In the genomic region with DNA sequence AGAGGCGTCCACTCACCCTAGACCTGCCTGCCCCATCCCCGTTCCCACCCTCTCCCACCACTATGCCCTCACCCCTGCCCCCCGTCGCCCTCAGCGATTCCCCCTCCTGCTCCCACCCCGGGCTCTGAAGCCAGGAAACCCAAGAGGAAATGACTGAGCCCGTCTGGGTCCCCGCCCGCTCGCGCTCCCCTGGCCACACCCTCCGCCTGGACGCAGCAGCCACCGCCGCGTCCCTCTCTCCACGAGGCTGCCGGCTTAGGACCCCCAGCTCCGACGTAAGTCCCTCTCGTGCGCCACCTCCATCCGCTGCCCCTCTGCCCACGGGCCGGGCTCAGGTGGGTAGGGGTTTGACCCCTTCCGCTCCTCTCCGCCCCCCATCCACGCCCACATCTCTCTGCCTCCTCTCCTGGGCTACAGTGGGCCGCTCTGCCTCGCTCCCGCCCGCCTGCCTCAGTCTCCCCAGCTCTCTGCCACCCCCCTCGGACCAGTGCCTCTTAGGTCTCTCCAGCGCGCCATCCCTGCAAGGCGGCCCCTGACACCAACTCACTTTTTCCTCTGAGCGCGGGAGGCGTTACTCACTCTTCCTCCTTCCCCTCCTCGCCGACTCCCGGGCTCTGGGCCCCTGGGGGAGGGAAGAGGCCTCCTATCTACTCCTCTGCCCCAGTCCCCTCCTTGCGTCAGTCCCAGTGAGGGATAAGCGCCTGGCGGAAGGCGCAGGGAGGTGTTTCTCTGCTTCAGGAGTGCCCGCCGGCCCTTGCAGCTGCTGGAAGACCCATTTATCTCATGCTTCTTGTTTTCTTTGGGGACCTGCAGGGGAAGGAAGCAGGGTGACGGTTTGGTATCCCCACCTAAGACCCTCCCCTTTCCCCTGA, we compare ENCODE assay signal across 8 cellular contexts. TPM values are rescaled to one million over a fixed set of nuclear protein-coding genes. Genes with fewer than 3 reads are reported as not detected.
DNase-seq lines count a peak whose midpoint lies in the region; ATAC-seq, FAIRE-seq and TF ChIP-seq lines count a peak whose summit lies in the region.

A gene with protein sequence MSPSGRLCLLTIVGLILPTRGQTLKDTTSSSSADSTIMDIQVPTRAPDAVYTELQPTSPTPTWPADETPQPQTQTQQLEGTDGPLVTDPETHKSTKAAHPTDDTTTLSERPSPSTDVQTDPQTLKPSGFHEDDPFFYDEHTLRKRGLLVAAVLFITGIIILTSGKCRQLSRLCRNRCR (plus strand): TSS at position 201 of the 872 bp plus-strand sequence. CDS start 816 bp downstream, outside the sequence.

- peaks cover 10 to 36% (median 33%) of the 10 kb centered on the region in 5 donors for H3K36me3 Mint-ChIP-seq in naive thymus-derived CD4-positive, alpha-beta T cell

- peaks cover 24% of the 10 kb centered on the region for H3K36me3 ChIP-seq in OCI-LY3 (replicated peaks; ENCODE audit: low read depth, low read length)
- peaks cover 16 to 40% (median 21%) of the 10 kb centered on the region in 3 experiments for H3K36me3 ChIP-seq in naive thymus-derived CD4-positive, alpha-beta T cell (ENCODE audit: control insufficient read depth in 2 of 3, insufficient read depth in 3 of 3, low read length in 3 of 3)

- H3K9ac ChIP-seq in OCI-LY3 (ENCODE audit: low read length), result peak within 1 kb of the TSS; percentile 86

- H3K9me3 Mint-ChIP-seq in naive thymus-derived CD4-positive, alpha-beta T cell, result peaks cover 0 to 1% (median 0%) of the 10 kb centered on the region in 11 donors

- H3K9me3 ChIP-seq in OCI-LY3 (ENCODE audit: insufficient read depth, low read length), result no peaks in the 10 kb centered on the region
- H3K9me3 ChIP-seq in naive thymus-derived CD4-positive, alpha-beta T cell (ENCODE audit: control insufficient read depth in 2 of 3, low read length in 3 of 3), result no peaks in the 10 kb centered on the region

- H3K27me3 ChIP-seq in OCI-LY3 (ENCODE audit: low read depth, low read length), result peaks cover 12% of the 10 kb centered on the region
- H3K27me3 ChIP-seq in naive thymus-derived CD4-positive, alpha-beta T cell (ENCODE audit: control insufficient read depth in 2 of 2, insufficient read depth in 2 of 2, low read length in 2 of 2), result no peaks in the 10 kb centered on the region

- peak within 1 kb of the TSS; percentile 94 for H3K4me2 ChIP-seq in OCI-LY3 (ENCODE audit: low read length)

- intact Hi-C loops in naive thymus-derived CD4-positive, alpha-beta T cell (cut with micrococcal nuclease), result loop anchor here (1.0 to 2.0 kb wide), 6 partner anchors 13 to 114 kb away; partner anchors contain the start of gene USF2 (in 1 of the 2)

- H3K4me1 ChIP-seq in OCI-LY3 (ENCODE audit: low read length), result peaks cover 13% of the 10 kb centered on the region
- peaks cover 23 to 32% of the 10 kb centered on the region in 2 donors for H3K4me1 ChIP-seq in naive thymus-derived CD4-positive, alpha-beta T cell (ENCODE audit: control insufficient read depth in 2 of 2, insufficient read depth in 2 of 2, low read length in 2 of 2)

- no peak for TF ChIP-seq CTCF in OCI-LY3 (IDR thresholded peaks at IDR 0.05; ENCODE audit: low read depth, low read length)
- no peak for TF ChIP-seq CTCF in epithelial cell of proximal tubule (conservative IDR thresholded peaks at IDR 0.05; ENCODE audit: low read depth, low read length)

- peak; percentile 91 for FAIRE-seq in GM19239 (lab: Jason Lieb, UNC)

- H3K27ac Mint-ChIP-seq in naive thymus-derived CD4-positive, alpha-beta T cell, result peak within 1 kb of the TSS; percentile 96 to 99 (median 99)

- H3K27ac ChIP-seq in OCI-LY3 (ENCODE audit: low read length), result no peak within 1 kb of the TSS
- H3K27ac ChIP-seq in naive thymus-derived CD4-positive, alpha-beta T cell (ENCODE audit: low read depth, low read length), result peak within 1 kb of the TSS; percentile 94

- peaks cover 9% of the 10 kb centered on the region for H3K79me2 ChIP-seq in OCI-LY3 (ENCODE audit: low read length)

- H3K27me3 Mint-ChIP-seq in naive thymus-derived CD4-positive, alpha-beta T cell, result peaks cover 0 to 5% (median 0%) of the 10 kb centered on the region in 5 donors

- ATAC-seq in naive thymus-derived CD4-positive, alpha-beta T cell, result peak; percentile 82

- CTCF ChIA-PET in naive thymus-derived CD4-positive, alpha-beta T cell (lab: Charles Lee), result interaction anchor here (0.6 to 2.8 kb wide), 14 partner anchors 9 to 883 kb away, joined by 3 to 45 read pairs (median 4); partner anchors contain the start of genes FXYD7 and LGI4

- no peaks in the 10 kb centered on the region for H4K20me1 ChIP-seq in OCI-LY3 (ENCODE audit: insufficient read depth, low read length)

- peak within 1 kb of the TSS; percentile 98 to 100 (median 99) for H3K4me3 Mint-ChIP-seq in naive thymus-derived CD4-positive, alpha-beta T cell

- H2AFZ ChIP-seq in OCI-LY3 (ENCODE audit: low read depth, low read length), result peak within 1 kb of the TSS; percentile 87

- DNase-seq in A172 (ENCODE audit: low spot score) (peak; percentile 72), GM19239 (ENCODE audit: insufficient read length, low spot score) (peak; percentile 57), epithelial cell of proximal tubule (ENCODE audit: low read depth) (no peak), midbrain (lab: John Stamatoyannopoulos, UW) (no peak)
- DNase-seq in activated CD8-positive, alpha-beta memory T cell treated with anti-CD3 and anti-CD28 coated beads, Interleukin-2, amount 50 U/mL, for 4 hours, result peak; percentile 84
- peak; percentile 41 to 81 (median 65) for DNase-seq in naive thymus-derived CD4-positive, alpha-beta T cell
- DNase-seq in stimulated activated naive CD4-positive, alpha-beta T cell (lab: John Stamatoyannopoulos, UW), result peak; percentile 44 to 67 (median 56)

- POLR2A ChIA-PET in naive thymus-derived CD4-positive, alpha-beta T cell (lab: Charles Lee), result interaction anchor here (0.6 to 6.1 kb wide), 22 partner anchors 8 to 308 kb away, joined by 3 to 74 read pairs (median 5); partner anchors contain the start of gene FXYD7

- H3K4me3 ChIP-seq in OCI-LY3 (ENCODE audit: low read length) (peak within 1 kb of the TSS; percentile 81), epithelial cell of proximal tubule (ENCODE audit: low read depth, low read length) (peak within 1 kb of the TSS; percentile 70)
- peak within 1 kb of the TSS; percentile 93 for H3K4me3 ChIP-seq in naive thymus-derived CD4-positive, alpha-beta T cell (ENCODE audit: low read length)

- H3K4me1 Mint-ChIP-seq in naive thymus-derived CD4-positive, alpha-beta T cell, result peaks cover 38 to 60% (median 55%) of the 10 kb centered on the region in 7 donors

RNA-seq across cellular contexts. Expression of the gene that starts here (rescaled TPM):
- total RNA-seq in A172 (2014; rRNA removed; shearing (Covaris generic)), result 93.9 and 103 TPM in 2 replicates
- 107 and 167 TPM in 2 replicates for total RNA-seq in epithelial cell of proximal tubule
- 100 to 1,000 TPM; 362 to 458 (median 387) TPM for total RNA-seq in naive thymus-derived CD4-positive, alpha-beta T cell
- 100 to 1,000 TPM; 464 to 575 TPM for polyA plus RNA-seq in naive thymus-derived CD4-positive, alpha-beta T cell

Comparison
In these comparisons a context has a peak if more than half of its experiments do, and no peak if none do; other contexts are left out.
1. DNase-seq: peak in A172 (single experiment), GM19239 (single experiment), activated CD8-positive, alpha-beta memory T cell treated with anti-CD3 and anti-CD28 coated beads, Interleukin-2, amount 50 U/mL, for 4 hours (single experiment), naive thymus-derived CD4-positive, alpha-beta T cell (9 of 9) and stimulated activated naive CD4-positive, alpha-beta T cell (6 of 6); none in epithelial cell of proximal tubule (single experiment) and midbrain (single experiment).
2. Peak in every context shown above with its lines, with median percentiles within 50 percentile points of each other: H3K4me3 ChIP-seq.